In genomic region chr10:58775960-58776574, GRCh38 we compare ENCODE assay signal across 15 cellular contexts.
A peak's percentile ranks its signal among the peaks of the same experiment; 100 is the strongest.
DNase-seq lines count a peak whose midpoint lies in the region; ATAC-seq and TF ChIP-seq lines count a peak whose summit lies in the region.
"Had no signal": no experiment of that assay in that cellular context is flagged by ENCODE, and none has a peak within 500 bp of the region (broad histone marks: within the 10 kb centered on the region; RNA-seq: fewer than 3 reads in every experiment).

No MANE protein-coding gene starts in this region.

- DNase-seq in D341Med (ENCODE audit: low spot score) (peak; percentile 48), RWPE2 (ENCODE audit: low spot score) (no peak), fibroblast of the aortic adventitia (ENCODE audit: low read depth) (peak; percentile 96), omental fat pad (ENCODE audit: low spot score) (no peak), OCI-M2 (lab: John Stamatoyannopoulos, UW; ENCODE audit: unreplicated experiment) (no peak)
- no peak for DNase-seq in activated CD4-positive, alpha-beta T cell treated with anti-CD3 and anti-CD28 coated beads, Interleukin-2, amount 50 U/mL, for 1 hour
- no peak for DNase-seq in activated CD8-positive, alpha-beta memory T cell treated with anti-CD3 and anti-CD28 coated beads, Interleukin-2, amount 50 U/mL, for 4 hours
- DNase-seq: activated CD8-positive, alpha-beta memory T cell treated with anti-CD3 and anti-CD28 coated beads, Interleukin-2, amount 50 U/mL, for 48 hours; CD4-positive, alpha-beta memory T cell; kidney; NCI-H2029 had no signal

- H3K4me1 ChIP-seq in RWPE2 (ENCODE audit: insufficient read depth, poor library complexity, severe bottlenecking), result peaks cover 13% of the 10 kb centered on the region
- H3K4me1 ChIP-seq: neural progenitor cell had no signal

- H3K27me3 ChIP-seq in RWPE2 (ENCODE audit: insufficient read depth, poor library complexity, severe bottlenecking), result no peaks in the 10 kb centered on the region
- H3K27me3 ChIP-seq: neural progenitor cell had no signal

- peak overlapping the region; percentile 70 for H3K27ac ChIP-seq in RWPE2 (ENCODE audit: poor library complexity, severe bottlenecking)
- H3K27ac ChIP-seq: neural progenitor cell had no signal

- no peaks in the 10 kb centered on the region for H3K9me3 ChIP-seq in RWPE2 (ENCODE audit: severe bottlenecking)

- no peaks in the 10 kb centered on the region for H3K36me3 ChIP-seq in RWPE2 (ENCODE audit: low read depth)
- H3K36me3 ChIP-seq: neural progenitor cell had no signal

- TF ChIP-seq CTCF in RWPE2 (IDR thresholded peaks at IDR 0.05; ENCODE audit: poor library complexity, severe bottlenecking) (no peak), fibroblast of the aortic adventitia (IDR thresholded peaks at IDR 0.05; ENCODE audit: insufficient read depth, low read length) (no peak), omental fat pad (IDR thresholded peaks at IDR 0.05) (no peak)

- H3K4me3 ChIP-seq in RWPE2 (ENCODE audit: severe bottlenecking) (no peak overlapping the region), fibroblast of the aortic adventitia (ENCODE audit: low read depth, low read length) (no peak overlapping the region)
- H3K4me3 ChIP-seq: neural progenitor cell had no signal

- ATAC-seq in RWPE2 (ENCODE audit: low read depth) (peak; percentile 95), omental fat pad (ENCODE audit: low FRiP score) (peak; percentile 74), GM19023 (IDR thresholded peaks at IDR 0.05; ENCODE audit: unreplicated experiment) (no peak)
- ATAC-seq: HepG2; stimulated activated effector memory CD8-positive, alpha-beta T cell treated with anti-CD3 and anti-CD28 coated beads, Interleukin-12 subunit alpha, Interleukin-12 subunit beta, amount 100 ng/mL, for 72 hours had no signal

Comparison
In these comparisons a context has a peak if more than half of its experiments do, and no peak if none do; other contexts are left out.
1. DNase-seq: peak in D341Med (single experiment) and fibroblast of the aortic adventitia (single experiment); none in RWPE2 (single experiment), omental fat pad (single experiment), activated CD4-positive, alpha-beta T cell treated with anti-CD3 and anti-CD28 coated beads, Interleukin-2, amount 50 U/mL, for 1 hour (single experiment), OCI-M2 (single experiment) and activated CD8-positive, alpha-beta memory T cell treated with anti-CD3 and anti-CD28 coated beads, Interleukin-2, amount 50 U/mL, for 4 hours (single experiment).